ENCODE assay signal across 10 cellular contexts in the genomic region with DNA sequence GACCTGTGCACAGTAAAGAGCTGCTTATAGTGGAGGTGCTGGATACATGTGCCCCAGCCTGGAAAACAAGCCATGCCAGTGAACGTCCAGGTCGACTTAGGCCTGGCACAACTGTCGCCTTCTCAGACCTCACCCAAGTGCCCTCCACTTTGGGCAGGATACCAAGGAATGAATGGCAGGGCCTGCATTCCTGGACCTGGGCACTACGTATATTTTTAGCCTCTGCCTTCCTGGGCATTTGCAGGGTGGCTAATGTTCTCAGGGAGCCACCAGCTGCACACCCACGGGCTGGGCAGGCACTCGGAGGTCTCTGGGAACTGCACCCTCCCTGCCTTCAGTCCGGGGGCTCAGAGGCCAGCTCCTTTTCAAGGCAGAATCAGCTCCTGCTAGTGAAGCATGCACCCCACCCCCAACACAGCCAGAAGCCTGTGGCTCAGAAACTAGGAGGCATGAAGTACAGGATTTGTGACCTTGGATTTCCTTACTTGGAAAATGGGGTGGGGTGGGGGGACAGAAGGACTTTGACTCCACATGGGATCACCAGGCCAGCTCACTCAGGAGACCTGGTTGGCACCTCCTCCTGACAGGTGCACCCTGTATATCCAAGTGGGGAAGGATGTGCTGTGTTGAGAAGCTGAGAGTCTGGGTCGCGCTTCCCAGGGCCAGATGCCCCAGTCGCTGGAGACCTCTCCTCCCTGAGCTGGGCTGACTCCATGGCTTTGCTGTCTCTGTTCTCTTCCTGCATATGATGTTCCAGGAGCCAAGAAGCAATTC. TPM values are rescaled to one million over a fixed set of nuclear protein-coding genes. Genes with fewer than 3 reads are reported as not detected.
DNase-seq lines count a peak whose midpoint lies in the region; ATAC-seq lines count a peak whose summit lies in the region.
"Had no signal": no experiment of that assay in that cellular context is flagged by ENCODE, and none has a peak within 500 bp of the region (broad histone marks: within the 10 kb centered on the region; RNA-seq: fewer than 3 reads in every experiment).

No MANE protein-coding gene starts in this region.

- H3K9me3 Mint-ChIP-seq in T-helper 2 cell treated with Interferon-gamma antibody and Interleukin-4, amounts not matched to agents 5 μg/mL and 100 μg/mL, for 36 hours, result no peaks in the 10 kb centered on the region

- peak overlapping the region; percentile 83 to 96 (median 90) for H3K9ac ChIP-seq in skeletal muscle tissue (ENCODE audit: low read depth in 1 of 3, low read length in 3 of 3)

- no peaks in the 10 kb centered on the region for H3K9me3 ChIP-seq in skeletal muscle tissue (ENCODE audit: control insufficient read depth in 3 of 3, low read length in 3 of 3)
- H3K9me3 ChIP-seq: neutrophil had no signal

- H3K36me3 ChIP-seq in skeletal muscle tissue (ENCODE audit: control insufficient read depth in 3 of 3, insufficient read depth in 3 of 3, low read length in 3 of 3), result peaks cover 3 to 9% (median 5%) of the 10 kb centered on the region in 3 donors

- H3K27ac ChIP-seq in skeletal muscle tissue (ENCODE audit: low read depth, low read length), result peak overlapping the region; percentile 100
- H3K27ac ChIP-seq: neutrophil had no signal

- H3K27me3 ChIP-seq in skeletal muscle tissue (ENCODE audit: control insufficient read depth in 3 of 3, insufficient read depth in 3 of 3, low read length in 3 of 3), result peaks cover 0 to 7% (median 3%) of the 10 kb centered on the region in 3 donors

- intact Hi-C loops in left ventricle myocardium superior (cut with micrococcal nuclease), result loop anchor here (10.0 kb wide), 1 partner anchor 55 kb away; a partner anchor contains a TSS

- peak overlapping the region; percentile 41 for H3K4me3 Mint-ChIP-seq in T-helper 2 cell treated with Interferon-gamma antibody and Interleukin-4, amounts not matched to agents 5 μg/mL and 100 μg/mL, for 36 hours

- H3K4me1 ChIP-seq in skeletal muscle tissue (ENCODE audit: control insufficient read depth in 3 of 3, insufficient read depth in 3 of 3, low read length in 3 of 3), result peaks cover 50 to 62% (median 56%) of the 10 kb centered on the region in 3 donors

- peak overlapping the region; percentile 38 to 67 (median 51) for H3K4me3 ChIP-seq in skeletal muscle tissue (ENCODE audit: low read length in 3 of 3)
- H3K4me3 ChIP-seq: stomach had no signal

- peaks cover 8% of the 10 kb centered on the region for H3K36me3 Mint-ChIP-seq in T-helper 2 cell treated with Interferon-gamma antibody and Interleukin-4, amounts not matched to agents 5 μg/mL and 100 μg/mL, for 36 hours (ENCODE audit: low read depth)

- peaks cover 39% of the 10 kb centered on the region for H3K4me1 Mint-ChIP-seq in T-helper 2 cell treated with Interferon-gamma antibody and Interleukin-4, amounts not matched to agents 5 μg/mL and 100 μg/mL, for 36 hours (ENCODE audit: low read depth)

- DNase-seq in T-helper 2 cell treated with Interferon-gamma antibody and Interleukin-4, amounts not matched to agents 5 μg/mL and 100 μg/mL, for 36 hours (ENCODE audit: low spot score), result no peak
- DNase-seq in T-helper 2 cell (no peak), left ventricle myocardium superior (peak; percentile 69), COLO668 (lab: John Stamatoyannopoulos, UW; ENCODE audit: unreplicated experiment) (no peak)
- DNase-seq: aorta, NCI-H1092, stomach had no signal

- no peak overlapping the region for H3K27ac Mint-ChIP-seq in T-helper 2 cell treated with Interferon-gamma antibody and Interleukin-4, amounts not matched to agents 5 μg/mL and 100 μg/mL, for 36 hours

- no peaks in the 10 kb centered on the region for H3K27me3 Mint-ChIP-seq in T-helper 2 cell treated with Interferon-gamma antibody and Interleukin-4, amounts not matched to agents 5 μg/mL and 100 μg/mL, for 36 hours (ENCODE audit: low read depth)

- peak; percentile 42 for ATAC-seq in left ventricle myocardium superior
- no peak for ATAC-seq in GM18498 (IDR thresholded peaks at IDR 0.05; ENCODE audit: unreplicated experiment)

RNA-seq across cellular contexts. Expression of a gene that starts 2.5 kb away (rescaled TPM):
- 58.4 TPM for total RNA-seq in left ventricle myocardium superior
- total RNA-seq in skeletal muscle tissue, result 53.8 TPM

RNA-seq across cellular contexts. Expression of a gene that starts 23.4 kb away (rescaled TPM):
- total RNA-seq in left ventricle myocardium superior (240 TPM), skeletal muscle tissue (121 TPM)

RNA-seq across cellular contexts. Expression of a gene that starts 23.8 kb away (rescaled TPM):
- total RNA-seq in left ventricle myocardium superior (10.7 TPM), skeletal muscle tissue (11.5 TPM)

RNA-seq across cellular contexts. Expression of a gene that starts 54.1 kb away (rescaled TPM):
- total RNA-seq in left ventricle myocardium superior (11.2 TPM), skeletal muscle tissue (4.2 TPM)
